Comparison of ENCODE assay signal across 5 cellular contexts in genomic region chr3:154240235-154240634, GRCh38.
"Had no signal": no experiment of that assay in that cellular context is flagged by ENCODE, and none has a peak within 500 bp of the region (broad histone marks: within the 10 kb centered on the region; RNA-seq: fewer than 3 reads in every experiment).

No MANE protein-coding gene starts in this region.

- H3K4me3 ChIP-seq: GM23338, K562 had no signal

- H2AFZ ChIP-seq: GM23338 had no signal

- H3K4me2 ChIP-seq: GM23338 had no signal

- DNase-seq: H9, HCEC 1CT, IMR-90 had no signal
